In the genomic region with DNA sequence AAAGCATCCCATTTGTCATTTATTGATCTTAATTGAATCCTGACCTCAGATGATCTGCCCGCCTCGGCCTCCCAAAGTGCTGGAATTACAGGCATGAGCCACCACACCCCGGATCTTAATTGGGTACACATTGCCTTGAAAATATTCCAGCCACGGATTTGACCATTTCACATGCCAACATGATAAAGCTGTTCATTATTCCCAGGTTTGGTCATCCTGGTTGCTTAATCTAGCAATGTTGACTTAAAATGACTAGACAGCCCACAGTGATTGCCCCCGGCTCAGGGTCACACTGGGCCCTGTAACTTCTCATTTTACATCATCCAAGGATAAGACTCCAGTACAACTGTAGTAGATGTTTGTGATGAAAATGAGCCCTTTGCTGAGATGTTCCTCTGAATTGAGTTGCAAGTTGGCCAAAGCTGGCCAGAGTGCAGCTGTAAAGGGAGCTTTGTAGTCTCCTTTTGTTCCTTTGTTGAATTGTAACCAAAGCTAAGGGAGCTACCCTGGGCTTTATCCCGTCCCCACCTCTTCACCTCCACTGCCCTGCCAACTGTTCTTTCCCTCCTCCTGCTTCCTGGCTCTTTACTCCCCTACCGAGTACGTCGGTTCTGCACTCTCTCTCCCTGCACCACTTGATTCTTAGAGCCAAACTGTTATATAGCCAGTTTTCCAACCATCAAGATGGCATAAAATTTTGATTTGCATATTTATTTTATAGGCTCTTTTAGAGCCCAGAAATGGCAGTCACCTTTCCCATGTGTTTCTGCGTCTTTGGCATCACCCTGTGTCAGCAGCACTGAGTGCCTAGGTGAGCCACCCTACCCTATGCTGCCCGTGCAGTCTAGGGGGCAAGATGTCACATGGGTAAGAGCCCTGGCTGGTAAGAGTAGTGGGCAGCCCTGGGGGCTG, we compare ENCODE assay signal across 9 cellular contexts.
DNase-seq lines count a peak whose midpoint lies in the region; ATAC-seq and TF ChIP-seq lines count a peak whose summit lies in the region.
"Had no signal": no experiment of that assay in that cellular context is flagged by ENCODE, and none has a peak within 500 bp of the region (broad histone marks: within the 10 kb centered on the region; RNA-seq: fewer than 3 reads in every experiment).

No MANE protein-coding gene starts in this region.

- no peak overlapping the region for H3K23ac ChIP-seq in trophoblast cell (ENCODE audit: low read length)

- no peak overlapping the region for H4K12ac ChIP-seq in trophoblast cell (ENCODE audit: low read depth, low read length)

- H3K9me3 ChIP-seq in OCI-LY7 (ENCODE audit: low read length): no peaks in the 10 kb centered on the region
- peaks cover 3% of the 10 kb centered on the region for H3K9me3 ChIP-seq in trophoblast cell (ENCODE audit: insufficient read depth, low read depth, low read length)
- H3K9me3 ChIP-seq: gastrocnemius medialis had no signal

- H2AFZ ChIP-seq in OCI-LY7 (ENCODE audit: low read length): peak overlapping the region; percentile 3; the same call in 1 of the 2 replicates
- H2AFZ ChIP-seq in trophoblast cell (ENCODE audit: insufficient read depth, low read length, poor library complexity): no peak overlapping the region

- H3K27me3 ChIP-seq in trophoblast cell (ENCODE audit: insufficient read depth, low read length): no peaks in the 10 kb centered on the region
- H3K27me3 ChIP-seq: gastrocnemius medialis had no signal

- no CpG with 5 or more reads among the region's 11 CpGs for WGBS in trophoblast cell (ENCODE audit: extremely low coverage, insufficient coverage, insufficient read length)

- H3K4me3 ChIP-seq in OCI-LY7 (ENCODE audit: low read depth, low read length, poor library complexity, severe bottlenecking) (peak overlapping the region; percentile 6), trophoblast cell (ENCODE audit: low read depth, low read length) (no peak overlapping the region)
- H3K4me3 ChIP-seq: gastrocnemius medialis had no signal

- no peak overlapping the region for H2BK5ac ChIP-seq in trophoblast cell (ENCODE audit: low read depth, low read length, poor library complexity)

- CTCF ChIA-PET in OCI-LY7 (lab: Charles Lee; ENCODE audit: unreplicated experiment): interaction anchor here (0.7 kb wide), 1 partner anchor 17 kb away, joined by 3 read pairs; no protein-coding TSS in a partner anchor

- peak overlapping the region; percentile 16 for H2BK120ac ChIP-seq in trophoblast cell (ENCODE audit: insufficient read depth, low read length, poor library complexity)

- no TSS peak for BruUV-seq in OCI-LY7 (replicated peaks; lab: Mats Ljungman, UMichigan)

- peaks cover 17% of the 10 kb centered on the region for H3K79me1 ChIP-seq in trophoblast cell (ENCODE audit: low read length)

- peak overlapping the region; percentile 63 for H2AK5ac ChIP-seq in trophoblast cell (ENCODE audit: low read length)

- DNase-seq in Daoy (ENCODE audit: low read depth) (peak; percentile 94), OCI-LY7 (ENCODE audit: low spot score) (no peak), epithelial cell of prostate (ENCODE audit: low read depth, low spot score) (no peak), trophoblast cell (peak; percentile 86 to 87), SKM-1 (lab: John Stamatoyannopoulos, UW; ENCODE audit: unreplicated experiment) (no peak), globus pallidus (ENCODE audit: low spot score) (no peak)

- H3K4ac ChIP-seq in trophoblast cell (ENCODE audit: low read depth, low read length): no peak overlapping the region

- H3K79me2 ChIP-seq in OCI-LY7 (ENCODE audit: insufficient read depth, low read depth, low read length) (no peaks in the 10 kb centered on the region), trophoblast cell (ENCODE audit: control insufficient read depth, insufficient read depth, low read length, poor library complexity) (no peaks in the 10 kb centered on the region)

- H3K18ac ChIP-seq in trophoblast cell (ENCODE audit: low read length): no peak overlapping the region

- peak overlapping the region; percentile 50 for H4K91ac ChIP-seq in trophoblast cell (ENCODE audit: low read depth, low read length)

- H3K36me3 ChIP-seq in OCI-LY7 (ENCODE audit: insufficient read depth, low read length) (no peaks in the 10 kb centered on the region), trophoblast cell (ENCODE audit: control insufficient read depth in 1 of 2, insufficient read depth in 2 of 2, low read length in 2 of 2) (peaks cover 11 to 13% of the 10 kb centered on the region in 2 experiments)
- H3K36me3 ChIP-seq: gastrocnemius medialis had no signal

- no peak for ATAC-seq in HG02852 (IDR thresholded peaks at IDR 0.05; ENCODE audit: unreplicated experiment)
- no peak for ATAC-seq in GM19023 (IDR thresholded peaks at IDR 0.05; ENCODE audit: unreplicated experiment)
- ATAC-seq: gastrocnemius medialis had no signal

- no peak overlapping the region for H3K14ac ChIP-seq in trophoblast cell (ENCODE audit: low read length)

- H3K27ac ChIP-seq in OCI-LY7 (ENCODE audit: low read depth, low read length, poor library complexity, severe bottlenecking) (peak overlapping the region; percentile 83), epithelial cell of prostate (peak overlapping the region; percentile 94), trophoblast cell (ENCODE audit: low read depth, low read length) (no peak overlapping the region)
- H3K27ac ChIP-seq: gastrocnemius medialis had no signal

- peak overlapping the region; percentile 54 for H2BK12ac ChIP-seq in trophoblast cell (ENCODE audit: low read length)

- no peaks in the 10 kb centered on the region for H4K20me1 ChIP-seq in OCI-LY7 (ENCODE audit: insufficient read depth, low read length)

- H3K9me2 ChIP-seq in OCI-LY7 (ENCODE audit: insufficient read depth, low read length): no peaks in the 10 kb centered on the region

- H3K4me2 ChIP-seq in OCI-LY7 (ENCODE audit: low read length) (peak overlapping the region; percentile 70), trophoblast cell (ENCODE audit: low read length) (no peak overlapping the region)

- POLR2A ChIA-PET in OCI-LY7 (lab: Charles Lee): interaction anchor here (0.6 to 5.2 kb wide), 18 partner anchors 10 to 1306 kb away, joined by 3 to 64 read pairs (median 4); a partner anchor contains a TSS

- H3K9ac ChIP-seq in trophoblast cell (ENCODE audit: low read length): no peak overlapping the region

- H3K4me1 ChIP-seq in OCI-LY7 (ENCODE audit: insufficient read depth, low read length, poor library complexity, severe bottlenecking): peaks cover 54% of the 10 kb centered on the region
- peaks cover 3 to 7% of the 10 kb centered on the region in 2 experiments for H3K4me1 ChIP-seq in trophoblast cell (ENCODE audit: control insufficient read depth in 1 of 2, insufficient read depth in 2 of 2, low read length in 2 of 2)
- H3K4me1 ChIP-seq: gastrocnemius medialis had no signal

- intact Hi-C loops in OCI-LY7 (cut with micrococcal nuclease; ENCODE audit: unreplicated experiment): loop anchor here (1.0 kb wide), 4 partner anchors 14 to 141 kb away; a partner anchor contains a TSS

- no peak for TF ChIP-seq CTCF in OCI-LY7 (conservative IDR thresholded peaks at IDR 0.05; ENCODE audit: low read length)

- H4K8ac ChIP-seq in trophoblast cell (ENCODE audit: low read depth, low read length): no peak overlapping the region

Comparison
In these comparisons a context has a peak if more than half of its experiments do, and no peak if none do; other contexts are left out.
1. DNase-seq: peak in Daoy (single experiment) and trophoblast cell (2 of 2); none in OCI-LY7 (single experiment), epithelial cell of prostate (single experiment), SKM-1 (single experiment) and globus pallidus (single experiment).